In genomic region chr3:194606941-194607340, GRCh38 we compare ENCODE assay signal across 22 cellular contexts.
"Had no signal": no experiment of that assay in that cellular context is flagged by ENCODE, and none has a peak within 500 bp of the region (broad histone marks: within the 10 kb centered on the region; RNA-seq: fewer than 3 reads in every experiment).

No MANE protein-coding gene starts in this region.

- H3K9me3 ChIP-seq: gastrocnemius medialis, ovary, psoas muscle, sigmoid colon, stomach, thyroid gland had no signal

- H3K4me1 Mint-ChIP-seq: memory B cell; natural killer cell; stimulated activated effector memory CD8-positive, alpha-beta T cell treated with anti-CD3 and anti-CD28 coated beads, Interleukin-12 subunit alpha, Interleukin-12 subunit beta, amount 100 ng/mL, for 72 hours had no signal

- H3K27ac Mint-ChIP-seq: memory B cell; natural killer cell; stimulated activated effector memory CD8-positive, alpha-beta T cell treated with anti-CD3 and anti-CD28 coated beads, Interleukin-12 subunit alpha, Interleukin-12 subunit beta, amount 100 ng/mL, for 72 hours had no signal

- H3K36me3 Mint-ChIP-seq: memory B cell; natural killer cell; stimulated activated effector memory CD8-positive, alpha-beta T cell treated with anti-CD3 and anti-CD28 coated beads, Interleukin-12 subunit alpha, Interleukin-12 subunit beta, amount 100 ng/mL, for 72 hours had no signal

- H3K4me3 ChIP-seq: dorsolateral prefrontal cortex, gastrocnemius medialis, lung, ovary, psoas muscle, sigmoid colon, stomach, thyroid gland had no signal

- H3K27ac ChIP-seq: dorsolateral prefrontal cortex, gastrocnemius medialis, ovary, psoas muscle, sigmoid colon, stomach, thyroid gland had no signal

- H3K36me3 ChIP-seq: gastrocnemius medialis, ovary, sigmoid colon, thyroid gland had no signal

- ATAC-seq: gastrocnemius medialis; left ventricle myocardium superior; natural killer cell; psoas muscle; right cardiac atrium; stimulated activated effector memory CD8-positive, alpha-beta T cell treated with anti-CD3 and anti-CD28 coated beads, Interleukin-12 subunit alpha, Interleukin-12 subunit beta, amount 100 ng/mL, for 72 hours had no signal

- H3K4me1 ChIP-seq: gastrocnemius medialis, psoas muscle, sigmoid colon, stomach had no signal

- H3K27me3 ChIP-seq: dorsolateral prefrontal cortex, gastrocnemius medialis, ovary, sigmoid colon, stomach, thyroid gland had no signal

- H3K4me3 Mint-ChIP-seq: memory B cell; natural killer cell; stimulated activated effector memory CD8-positive, alpha-beta T cell treated with anti-CD3 and anti-CD28 coated beads, Interleukin-12 subunit alpha, Interleukin-12 subunit beta, amount 100 ng/mL, for 72 hours had no signal

- H3K27me3 Mint-ChIP-seq: memory B cell had no signal

- H3K9me3 Mint-ChIP-seq: memory B cell; natural killer cell; stimulated activated effector memory CD8-positive, alpha-beta T cell treated with anti-CD3 and anti-CD28 coated beads, Interleukin-12 subunit alpha, Interleukin-12 subunit beta, amount 100 ng/mL, for 72 hours had no signal

- DNase-seq: dorsolateral prefrontal cortex; effector CD4-positive, alpha-beta T cell; foreskin fibroblast; gastrocnemius medialis; head of caudate nucleus; left cardiac atrium; left ventricle myocardium superior; natural killer cell; occipital lobe; ovary; psoas muscle; right cardiac atrium; sigmoid colon; stimulated activated CD4-positive, alpha-beta T cell treated with anti-CD3 and anti-CD28 coated beads, Interleukin-2, amount 100 ng/mL, for 24 hours; stimulated activated CD4-positive, alpha-beta T cell treated with anti-CD3 and anti-CD28 coated beads, Interleukin-4, amount 100 ng/mL, for 24 hours; stimulated activated naive CD4-positive, alpha-beta T cell treated with Interleukin-2 at 50 U/mL for 16 hours; stomach; thyroid gland; trophoblast cell had no signal
